Comparison of ENCODE assay signal across 11 cellular contexts in the genomic region with DNA sequence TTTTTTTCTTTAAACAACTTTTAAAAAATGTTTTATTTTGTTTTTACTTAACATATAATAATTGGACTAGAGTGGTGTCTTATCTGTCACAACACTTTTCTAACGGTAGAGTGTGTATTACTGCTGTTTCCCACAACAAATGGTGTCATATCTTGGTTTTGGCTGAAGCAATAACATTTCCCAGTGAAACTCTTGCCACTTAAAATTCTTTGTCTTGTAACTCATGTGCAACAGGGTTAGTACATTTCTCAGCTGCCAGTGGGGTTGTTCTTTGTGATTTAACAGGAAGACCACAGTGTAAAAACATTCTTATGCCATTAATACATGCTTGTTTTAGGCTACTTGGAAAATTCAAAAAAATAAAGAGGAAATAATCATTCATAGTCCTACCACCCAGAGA. TPM values are rescaled to one million over a fixed set of nuclear protein-coding genes. Genes with fewer than 3 reads are reported as not detected.
A peak's percentile ranks its signal among the peaks of the same experiment; 100 is the strongest.
DNase-seq lines count a peak whose midpoint lies in the region; ATAC-seq and TF ChIP-seq lines count a peak whose summit lies in the region.
"Had no signal": no experiment of that assay in that cellular context is flagged by ENCODE, and none has a peak within 500 bp of the region (broad histone marks: within the 10 kb centered on the region; RNA-seq: fewer than 3 reads in every experiment).

No MANE protein-coding gene starts in this region.

- H3K4me2 ChIP-seq in IMR-90 (ENCODE audit: low read depth, low read length) = no peak overlapping the region

- H4K8ac ChIP-seq in IMR-90 (ENCODE audit: low read depth in 2 of 2, low read length in 2 of 2) = peak overlapping the region in 1 of 2 experiments; percentile 11; a peak in 1 of 4 replicates

- H3K56ac ChIP-seq in IMR-90 (ENCODE audit: extremely low read depth, insufficient read depth, low read length) = no peak overlapping the region

- no CpG with 5 or more reads among the region's 1 CpG for WGBS in IMR-90 (ENCODE audit: extremely low coverage in 2 of 2, insufficient read length in 1 of 2), 2 experiments
- WGBS in esophagus muscularis mucosa = 26% methylated on average over 1 of the region's 1 CpG

- no peak overlapping the region for H2AK5ac ChIP-seq in IMR-90 (ENCODE audit: low read depth, low read length)

- H2BK5ac ChIP-seq in IMR-90 (ENCODE audit: low read depth, low read length, poor library complexity, severe bottlenecking) = peak overlapping the region; percentile 14

- H3K27me3 ChIP-seq in IMR-90 (ENCODE audit: control insufficient read depth, insufficient read depth, low read length) (peaks cover 3% of the 10 kb centered on the region; the same call in 1 of the 2 replicates), brain microvascular endothelial cell (replicated peaks) (no peaks in the 10 kb centered on the region), kidney epithelial cell (ENCODE audit: control insufficient read depth, insufficient read depth, low read length) (no peaks in the 10 kb centered on the region), esophagus muscularis mucosa (peaks cover 0 to 38% (median 0%) of the 10 kb centered on the region in 4 donors)
- H3K27me3 ChIP-seq: ascending aorta had no signal

- H3K9me1 ChIP-seq in IMR-90 (ENCODE audit: insufficient read depth, low read length) = peaks cover 11% of the 10 kb centered on the region

- H3K36me3 ChIP-seq in IMR-90 (ENCODE audit: control insufficient read depth, insufficient read depth, low read length) = no peaks in the 10 kb centered on the region
- no peaks in the 10 kb centered on the region for H3K36me3 ChIP-seq in brain microvascular endothelial cell (replicated peaks)
- H3K36me3 ChIP-seq in kidney epithelial cell (ENCODE audit: control insufficient read depth, insufficient read depth, low read length) = no peaks in the 10 kb centered on the region
- no peaks in the 10 kb centered on the region for H3K36me3 ChIP-seq in esophagus muscularis mucosa
- H3K36me3 ChIP-seq: ascending aorta had no signal

- CTCF ChIA-PET in IMR-90 (lab: Yijun Ruan, JAX) = no interaction called here

- no peak overlapping the region for H2AFZ ChIP-seq in IMR-90 (replicated peaks; ENCODE audit: low read length, poor library complexity)

- peak overlapping the region; percentile 17; the same call in 1 of the 2 replicates for H3K4ac ChIP-seq in IMR-90 (ENCODE audit: low read depth, low read length)

- H2BK120ac ChIP-seq in IMR-90 (ENCODE audit: low read depth, low read length) = peak overlapping the region; percentile 17; the same call in 1 of the 2 replicates

- H3K79me1 ChIP-seq in IMR-90 (ENCODE audit: low read depth in 1 of 2, low read length in 2 of 2) = no peaks in the 10 kb centered on the region

- no peak overlapping the region for H2AK9ac ChIP-seq in IMR-90 (replicated peaks; ENCODE audit: low read depth, low read length, poor library complexity)

- no peaks in the 10 kb centered on the region for H4K20me1 ChIP-seq in IMR-90 (ENCODE audit: insufficient read depth, low read length)

- no peak for TF ChIP-seq RAD21 in IMR-90 (IDR thresholded peaks at IDR 0.05; ENCODE audit: low read length)

- H3K4me1 ChIP-seq in IMR-90 (ENCODE audit: control insufficient read depth, insufficient read depth, low read length) (peaks cover 13% of the 10 kb centered on the region), esophagus muscularis mucosa (peaks cover 0 to 6% (median 0%) of the 10 kb centered on the region in 4 donors)
- H3K4me1 ChIP-seq: ascending aorta had no signal

- H3K9me3 ChIP-seq in IMR-90 (ENCODE audit: control insufficient read depth, insufficient read depth, low read length) = no peaks in the 10 kb centered on the region
- H3K9me3 ChIP-seq in esophagus muscularis mucosa = no peaks in the 10 kb centered on the region
- H3K9me3 ChIP-seq: ascending aorta had no signal

- peak; percentile 19 for DNase-seq in AG09319 (ENCODE audit: extremely low read depth, low read depth)
- peak; percentile 93 for DNase-seq in IMR-90
- DNase-seq in brain microvascular endothelial cell = peak; percentile 94
- peak; percentile 90 for DNase-seq in kidney epithelial cell (ENCODE audit: low read depth)
- DNase-seq in NCI-H1105 treated with DMSO at 0.1 percent for 48 hours (lab: John Stamatoyannopoulos, UW) = no peak
- DNase-seq in SW480 (ENCODE audit: low spot score) = no peak
- no peak for DNase-seq in esophagus muscularis mucosa (ENCODE audit: extremely low spot score)
- DNase-seq: CD4-positive, alpha-beta memory T cell; NCI-H187 treated with DMSO at 0.1 percent for 48 hours had no signal

- H3K27ac ChIP-seq in IMR-90 (ENCODE audit: insufficient read depth, low read length) (peak overlapping the region; percentile 50), brain microvascular endothelial cell (peak overlapping the region; percentile 80), esophagus muscularis mucosa (replicated peaks in 1 of 4) (no peak overlapping the region)
- H3K27ac ChIP-seq: ascending aorta had no signal

- TF ChIP-seq CTCF in AG09319 (IDR thresholded peaks at IDR 0.05; ENCODE audit: low read depth, low read length) (no peak), IMR-90 (conservative IDR thresholded peaks at IDR 0.05; ENCODE audit: low read depth, low read length) (no peak), brain microvascular endothelial cell (IDR thresholded peaks at IDR 0.05; ENCODE audit: low read depth, low read length, missing control alignments) (no peak), kidney epithelial cell (IDR thresholded peaks at IDR 0.05; ENCODE audit: insufficient read depth, low read length, poor library complexity, severe bottlenecking) (no peak), esophagus muscularis mucosa (IDR thresholded peaks at IDR 0.05) (no peak)

- H3K14ac ChIP-seq in IMR-90 (replicated peaks; ENCODE audit: low read depth, low read length) = no peak overlapping the region

- ATAC-seq in IMR-90 (ENCODE audit: low read depth) (peak; percentile 77), GM18907 (IDR thresholded peaks at IDR 0.05; ENCODE audit: unreplicated experiment) (no peak)

- dilution Hi-C loops in IMR-90 (cut with HindIII; ENCODE audit: low sequenced_read_pairs, unreplicated experiment) = no loop called here

- intact Hi-C loops in IMR-90 (cut with micrococcal nuclease) = no loop called here
- intact Hi-C loops in esophagus muscularis mucosa (cut with DNase I) = no loop called here

- H3K18ac ChIP-seq in IMR-90 (ENCODE audit: low read depth, low read length) = no peak overlapping the region

- no peak overlapping the region for H2BK15ac ChIP-seq in IMR-90 (ENCODE audit: low read depth, low read length)

- H3K9ac ChIP-seq in IMR-90 (ENCODE audit: low read depth, low read length) = no peak overlapping the region

- POLR2A ChIA-PET in IMR-90 (lab: Charles Lee; ENCODE audit: unreplicated experiment) = interaction anchor here (0.5 to 0.7 kb wide), 2 partner anchors 8 to 42 kb away, joined by 4 to 8 read pairs; no protein-coding TSS in a partner anchor

- H2BK20ac ChIP-seq in IMR-90 (ENCODE audit: low read depth, low read length) = peak overlapping the region; percentile 15; the same call in 1 of the 2 replicates

- no TSS peak for BruUV-seq in IMR-90 (replicated peaks; lab: Mats Ljungman, UMichigan)

- no peak overlapping the region for H4K91ac ChIP-seq in IMR-90 (ENCODE audit: insufficient read depth, low read depth, low read length)

- TF ChIP-seq EP300 in esophagus muscularis mucosa (IDR thresholded peaks at IDR 0.05) = no peak

- no peak for TF ChIP-seq POLR2A in IMR-90 (IDR thresholded peaks at IDR 0.05; ENCODE audit: low read depth, low read length)
- TF ChIP-seq POLR2A in esophagus muscularis mucosa (IDR thresholded peaks at IDR 0.05; ENCODE audit: low read depth) = no peak

- H3K4me3 ChIP-seq in IMR-90 (ENCODE audit: insufficient read depth, low read depth, low read length) (no peak overlapping the region), brain microvascular endothelial cell (ENCODE audit: low read depth, low read length) (no peak overlapping the region), kidney epithelial cell (ENCODE audit: low read depth, low read length) (no peak overlapping the region), esophagus muscularis mucosa (no peak overlapping the region)
- H3K4me3 ChIP-seq: ascending aorta had no signal

- H3K23ac ChIP-seq in IMR-90 (ENCODE audit: low read depth, low read length) = no peak overlapping the region; the same call in 1 of the 2 replicates

- in situ Hi-C loops in IMR-90 (cut with MboI; ENCODE audit: low sequenced_read_pairs) (no loop called here), brain microvascular endothelial cell (cut with HindIII; ENCODE audit: low pct_ligation_motif_present, low sequenced_read_pairs) (no loop called here)

- no peak overlapping the region for H4K5ac ChIP-seq in IMR-90 (ENCODE audit: low read depth, low read length)

TF ChIP-seq in IMR-90, 13 proteins besides CTCF, POLR2A, EP300 and RAD21:
- no peak for TF ChIP-seq CHD1 (IDR thresholded peaks at IDR 0.05; ENCODE audit: low read depth, low read length)
- TF ChIP-seq, protein P1, sequence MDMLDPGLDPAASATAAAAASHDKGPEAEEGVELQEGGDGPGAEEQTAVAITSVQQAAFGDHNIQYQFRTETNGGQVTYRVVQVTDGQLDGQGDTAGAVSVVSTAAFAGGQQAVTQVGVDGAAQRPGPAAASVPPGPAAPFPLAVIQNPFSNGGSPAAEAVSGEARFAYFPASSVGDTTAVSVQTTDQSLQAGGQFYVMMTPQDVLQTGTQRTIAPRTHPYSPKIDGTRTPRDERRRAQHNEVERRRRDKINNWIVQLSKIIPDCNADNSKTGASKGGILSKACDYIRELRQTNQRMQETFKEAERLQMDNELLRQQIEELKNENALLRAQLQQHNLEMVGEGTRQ (IDR thresholded peaks at IDR 0.05; ENCODE audit: low read depth, low read length) = no peak
- TF ChIP-seq BHLHE40 (IDR thresholded peaks at IDR 0.05; ENCODE audit: low read depth, low read length) = peak; percentile 87
- peak; percentile 90 for TF ChIP-seq CEBPB (IDR thresholded peaks at IDR 0.05; ENCODE audit: low read depth, low read length)
- TF ChIP-seq SMC3 (IDR thresholded peaks at IDR 0.05; ENCODE audit: low read depth, low read length) = no peak
- no peak for TF ChIP-seq MAFK (IDR thresholded peaks at IDR 0.05; ENCODE audit: low read depth, low read length)
- TF ChIP-seq NFE2L2 (IDR thresholded peaks at IDR 0.05; ENCODE audit: low read depth, low read length) = no peak
- no peak for TF ChIP-seq RFX5 (IDR thresholded peaks at IDR 0.05; ENCODE audit: low read depth, low read length)
- no peak for TF ChIP-seq MAZ (IDR thresholded peaks at IDR 0.05; ENCODE audit: borderline replicate concordance, low read depth, low read length)

RNA-seq across cellular contexts. Expression of a gene that starts 43.5 kb away (rescaled TPM):
- total RNA-seq in IMR-90 (2012; rRNA removed) = 0.54 and 0.56 TPM in 2 replicates
- 2.2 and 2.4 TPM in 2 replicates for polyA plus RNA-seq in IMR-90 (2012; rRNA removed)
- 1.4 and 4.4 TPM in 2 replicates for polyA plus RNA-seq in IMR-90 (2012; cell fraction: cytosol; rRNA removed)
- polyA plus RNA-seq in IMR-90 (2012; cell fraction: nucleus; rRNA removed; ENCODE audit: low replicate concordance) = 1.0 and 2.3 TPM in 2 replicates
- 5.1 and 7.3 TPM in 2 replicates for total RNA-seq in kidney epithelial cell
- 10 to 100 TPM in 1 of 4 donors, 1 to 10 TPM in 3; 1.2 to 10.3 (median 3.8) TPM for total RNA-seq in esophagus muscularis mucosa
- total RNA-seq: CD4-positive, alpha-beta memory T cell had no signal
- polyA plus RNA-seq: CD4-positive, alpha-beta memory T cell had no signal

Comparison
In these comparisons a context has a peak if more than half of its experiments do, and no peak if none do; other contexts are left out.
1. DNase-seq: peak in AG09319 (single experiment), IMR-90 (single experiment), brain microvascular endothelial cell (single experiment) and kidney epithelial cell (single experiment); none in NCI-H1105 treated with DMSO at 0.1 percent for 48 hours (single experiment), SW480 (single experiment) and esophagus muscularis mucosa (single experiment).
2. H3K27ac ChIP-seq: peak in IMR-90 (single experiment) and brain microvascular endothelial cell (single experiment); none in esophagus muscularis mucosa (0 of 4).